Comparison of ENCODE assay signal across 23 cellular contexts in genomic region chr16:31088459-31089183, GRCh38. TPM values are rescaled to one million over a fixed set of nuclear protein-coding genes. Genes with fewer than 3 reads are reported as not detected.
DNase-seq lines count a peak whose midpoint lies in the region; ATAC-seq lines count a peak whose summit lies in the region.
"Had no signal": no experiment of that assay in that cellular context is flagged by ENCODE, and none has a peak within 500 bp of the region (broad histone marks: within the 10 kb centered on the region; RNA-seq: fewer than 3 reads in every experiment).

PRSS53 (minus strand) TSS chr16:31088943; CDS start chr16:31088809, 134 bp downstream.

- peaks cover 3% of the 10 kb centered on the region for H3K4me1 Mint-ChIP-seq in T-helper 17 cell
- peaks cover 5 to 19% (median 8%) of the 10 kb centered on the region in 4 donors for H3K4me1 Mint-ChIP-seq in naive thymus-derived CD8-positive, alpha-beta T cell

- H3K9me3 Mint-ChIP-seq in naive thymus-derived CD8-positive, alpha-beta T cell = no peaks in the 10 kb centered on the region

- H3K27ac ChIP-seq in GM23248 = no peak within 1 kb of the TSS
- H3K27ac ChIP-seq in substantia nigra (ENCODE audit: low read depth, low read length, poor library complexity, severe bottlenecking) = no peak within 1 kb of the TSS
- H3K27ac ChIP-seq: BLaER1 treated with 17β-estradiol and CSF1 and Interleukin-3, amounts not matched to agents 10 nM and 100 nM; cardiac muscle cell; gastrocnemius medialis; SJSA1; suprapubic skin had no signal

- peak within 1 kb of the TSS; percentile 14; the same call in 1 of the 2 replicates for H3K9ac ChIP-seq in GM23248

- H4K20me1 ChIP-seq in GM23248 (ENCODE audit: insufficient read depth) = no peaks in the 10 kb centered on the region

- in situ Hi-C loops in GM23248 (cut with MboI) = no loop called here

- no peak within 1 kb of the TSS for H3K4me2 ChIP-seq in GM23248 (ENCODE audit: unreplicated experiment)
- H3K4me2 ChIP-seq: BLaER1 treated with 17β-estradiol and CSF1 and Interleukin-3, amounts not matched to agents 10 nM and 100 nM had no signal

- WGBS in GM23248 (ENCODE audit: low coverage in 1 of 2, low lambda C conversion rate in 2 of 2, missing lambda C conversion rate in 2 of 2), 2 experiments = 76 to 81% methylated on average over 15 of the region's 15 CpGs

- POLR2A ChIA-PET in naive thymus-derived CD8-positive, alpha-beta T cell (lab: Charles Lee) = interaction anchor here (1.7 kb wide), 1 partner anchor 15 kb away, joined by 6 read pairs; the partner anchor contains the start of genes ZNF646 and ZNF668

- H3K36me3 Mint-ChIP-seq in T-helper 17 cell (ENCODE audit: low read depth) = peaks cover 2% of the 10 kb centered on the region
- H3K36me3 Mint-ChIP-seq in naive thymus-derived CD8-positive, alpha-beta T cell = peaks cover 0 to 25% (median 2%) of the 10 kb centered on the region in 3 donors

- peaks cover 59% of the 10 kb centered on the region for H3K79me2 ChIP-seq in GM23248 (ENCODE audit: insufficient read depth)

- no peak within 1 kb of the TSS for H3K4me3 ChIP-seq in GM23248
- H3K4me3 ChIP-seq: BLaER1 treated with 17β-estradiol and CSF1 and Interleukin-3, amounts not matched to agents 10 nM and 100 nM; cardiac muscle cell; gastrocnemius medialis; lung; SJSA1; suprapubic skin had no signal

- peak within 1 kb of the TSS; percentile 68 for H3K27ac Mint-ChIP-seq in T-helper 17 cell
- peak within 1 kb of the TSS in 6 of 10 donors; percentile 15 to 82 (median 59) for H3K27ac Mint-ChIP-seq in naive thymus-derived CD8-positive, alpha-beta T cell

- ATAC-seq in T-helper 17 cell = no peak
- no peak for ATAC-seq in naive thymus-derived CD8-positive, alpha-beta T cell
- ATAC-seq: gastrocnemius medialis, PC-3 had no signal

- H2AFZ ChIP-seq in GM23248 = no peak within 1 kb of the TSS

- peak; percentile 13 for DNase-seq in NCI-H345 (lab: John Stamatoyannopoulos, UW)
- DNase-seq in NCI-H345 treated with DMSO at 0.1 percent for 48 hours (lab: John Stamatoyannopoulos, UW; ENCODE audit: unreplicated experiment) = no peak
- DNase-seq in GM23248 = no peak
- DNase-seq in T-helper 17 cell = no peak
- DNase-seq in naive thymus-derived CD8-positive, alpha-beta T cell = no peak
- DNase-seq in SW 1271 (lab: John Stamatoyannopoulos, UW) = no peak
- DNase-seq in substantia nigra (lab: John Stamatoyannopoulos, UW) = no peak
- DNase-seq in NCI-H226 = no peak
- DNase-seq: activated CD4-positive, CD25-positive, alpha-beta regulatory T cell treated with anti-CD3 and anti-CD28 coated beads, Interleukin-2, amount 50 U/mL, for 72 hours; amniotic stem cell; gastrocnemius medialis; HCEC 1CT; NCI-H1417 treated with DMSO at 0.1 percent for 48 hours; occipital lobe; PC-3; retina; stimulated activated CD4-positive, alpha-beta T cell treated with anti-CD3 and anti-CD28 coated beads, Interleukin-15, amount 100 ng/mL, for 24 hours; T-helper 9 cell had no signal

- H3K9me2 ChIP-seq in GM23248 (ENCODE audit: insufficient read depth) = no peaks in the 10 kb centered on the region

- no peak within 1 kb of the TSS for H3K4me3 Mint-ChIP-seq in T-helper 17 cell
- no peak within 1 kb of the TSS for H3K4me3 Mint-ChIP-seq in naive thymus-derived CD8-positive, alpha-beta T cell

- peaks cover 13% of the 10 kb centered on the region; the same call in 1 of the 2 replicates for H3K36me3 ChIP-seq in GM23248 (ENCODE audit: low read depth)
- H3K36me3 ChIP-seq: cardiac muscle cell had no signal

- no peaks in the 10 kb centered on the region for H3K9me3 ChIP-seq in GM23248 (ENCODE audit: low read depth)
- H3K9me3 ChIP-seq in T-helper 17 cell (ENCODE audit: control insufficient read depth, low read length, poor library complexity, severe bottlenecking) = no peaks in the 10 kb centered on the region
- H3K9me3 ChIP-seq: BLaER1 treated with 17β-estradiol and CSF1 and Interleukin-3, amounts not matched to agents 10 nM and 100 nM; gastrocnemius medialis; SJSA1; suprapubic skin had no signal

- H3K4me1 ChIP-seq in GM23248 (ENCODE audit: insufficient read depth) = peaks cover 27% of the 10 kb centered on the region

- H3K27me3 ChIP-seq in GM23248 (replicated peaks; ENCODE audit: insufficient read depth) = no peaks in the 10 kb centered on the region
- H3K27me3 ChIP-seq: BLaER1 treated with 17β-estradiol and CSF1 and Interleukin-3, amounts not matched to agents 10 nM and 100 nM; cardiac muscle cell; gastrocnemius medialis; SJSA1; suprapubic skin had no signal

- peaks cover 21% of the 10 kb centered on the region for H3F3A ChIP-seq in GM23248 (ENCODE audit: insufficient read depth)

- H3K27me3 Mint-ChIP-seq in T-helper 17 cell = no peaks in the 10 kb centered on the region
- no peaks in the 10 kb centered on the region for H3K27me3 Mint-ChIP-seq in naive thymus-derived CD8-positive, alpha-beta T cell

RNA-seq across cellular contexts. Expression of gene PRSS53, which starts in this region (rescaled TPM):
- total RNA-seq in GM23248 (2014; rRNA removed; shearing (Covaris generic)) = 7.0 and 10.5 TPM in 2 replicates
- 0.84 and 0.95 TPM in 2 replicates for polyA plus RNA-seq in GM23248 (2016; fragmentation: Nextera tagmentation; extraction: Ambion mirVana)
- total RNA-seq in T-helper 17 cell = 1 to 10 TPM; 3.2 to 4.4 TPM
- 10 to 100 TPM; 11.1 to 11.4 TPM for total RNA-seq in naive thymus-derived CD8-positive, alpha-beta T cell
- polyA plus RNA-seq in naive thymus-derived CD8-positive, alpha-beta T cell = under 1 TPM; 0.49 to 0.54 (median 0.51) TPM
